ENCODE assay signal across 1 cellular context in the genomic region with DNA sequence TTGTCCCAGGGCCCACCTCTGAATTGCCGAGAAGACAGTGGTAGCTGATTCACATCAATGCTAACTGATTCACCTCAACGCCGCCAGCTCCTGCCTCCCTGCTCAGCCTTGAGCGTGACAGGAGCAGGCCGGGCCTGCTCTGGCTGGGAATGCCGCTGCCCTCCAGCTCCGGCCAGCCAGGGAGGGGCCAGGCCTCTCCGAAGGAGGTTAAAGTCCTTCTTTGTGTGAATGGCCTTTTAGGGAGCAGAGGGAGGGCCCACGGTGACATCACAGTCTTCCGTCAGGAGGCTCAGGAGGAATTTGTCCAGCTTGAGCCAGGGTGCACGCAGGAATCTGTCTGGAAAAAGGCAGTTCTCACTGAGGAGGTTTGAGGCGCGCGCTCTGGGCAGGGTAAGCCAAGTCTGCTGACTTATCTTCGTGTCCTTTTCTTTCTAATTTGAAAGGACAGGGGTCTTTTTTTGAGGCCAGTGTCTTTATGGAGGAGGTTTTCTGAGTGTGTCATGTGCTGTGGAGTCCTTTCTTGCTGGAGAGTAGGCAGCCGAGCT.
A peak's percentile ranks its signal among the peaks of the same experiment; 100 is the strongest.
TF ChIP-seq lines count a peak whose summit lies in the region.

No MANE protein-coding gene starts in this region.

TF ChIP-seq in HepG2, 621 proteins besides CTCF, POLR2A, EP300 and RAD21 (continued from another document and continues in another):
- TF ChIP-seq ZNF337 (CRISPR knock-in tag; IDR thresholded peaks at IDR 0.05; ENCODE audit: borderline replicate concordance, low read depth) (no peak), FOXP1 (IDR thresholded peaks at IDR 0.05) (no peak), FOXP1 (CRISPR knock-in tag; IDR thresholded peaks at IDR 0.05) (no peak), NKX3-1 (CRISPR knock-in tag; IDR thresholded peaks at IDR 0.05) (no peak), ZNF24 (IDR thresholded peaks at IDR 0.05) (no peak), NFIC (IDR thresholded peaks at IDR 0.05; ENCODE audit: low read length) (no peak), ARNTL (CRISPR knock-in tag; IDR thresholded peaks at IDR 0.05) (no peak), ZNF672 (CRISPR knock-in tag; IDR thresholded peaks at IDR 0.05) (no peak), PAX8 (CRISPR knock-in tag; IDR thresholded peaks at IDR 0.05; ENCODE audit: borderline replicate concordance) (no peak), PRPF4 (IDR thresholded peaks at IDR 0.05; ENCODE audit: low read depth, low read length, poor library complexity, severe bottlenecking) (no peak), MIER3 (CRISPR knock-in tag; IDR thresholded peaks at IDR 0.05; ENCODE audit: borderline replicate concordance) (peak; percentile 86; the same call in 1 of the 2 replicates), TSC22D2 (CRISPR knock-in tag; IDR thresholded peaks at IDR 0.05; ENCODE audit: borderline replicate concordance) (no peak), SMYD3 (CRISPR knock-in tag; IDR thresholded peaks at IDR 0.05) (no peak), ZNF557 (CRISPR knock-in tag; IDR thresholded peaks at IDR 0.05) (no peak), FOSL1 (CRISPR knock-in tag; IDR thresholded peaks at IDR 0.05; ENCODE audit: borderline replicate concordance) (no peak), MTA3 (CRISPR knock-in tag; IDR thresholded peaks at IDR 0.05) (no peak), ZNF607 (CRISPR knock-in tag; IDR thresholded peaks at IDR 0.05; ENCODE audit: borderline replicate concordance) (no peak), ATF7-NPFF (CRISPR knock-in tag; IDR thresholded peaks at IDR 0.05; ENCODE audit: low read depth) (no peak), RBM39 (IDR thresholded peaks at IDR 0.05; ENCODE audit: low read depth, low read length, poor library complexity, severe bottlenecking) (no peak), RFXAP (CRISPR knock-in tag; IDR thresholded peaks at IDR 0.05; ENCODE audit: borderline replicate concordance) (0 out of 2 replicates have a peak, but pooled peaks have one; percentile 40), TCF12 (IDR thresholded peaks at IDR 0.05) (no peak), TCF12 (CRISPR knock-in tag; IDR thresholded peaks at IDR 0.05) (no peak), PAF1 (CRISPR knock-in tag; IDR thresholded peaks at IDR 0.05) (no peak), CREM (IDR thresholded peaks at IDR 0.05) (peak; percentile 62), CREM (CRISPR knock-in tag; IDR thresholded peaks at IDR 0.05) (no peak), ZNF703 (CRISPR knock-in tag; IDR thresholded peaks at IDR 0.05; ENCODE audit: borderline replicate concordance) (no peak), TEAD2 (CRISPR knock-in tag; IDR thresholded peaks at IDR 0.05) (no peak), ZBTB20 (CRISPR knock-in tag; IDR thresholded peaks at IDR 0.05; ENCODE audit: borderline replicate concordance, low read depth) (peak; percentile 84; the same call in 1 of the 2 replicates), ZNF850 (CRISPR knock-in tag; conservative IDR thresholded peaks at IDR 0.05) (no peak), ASH2L (IDR thresholded peaks at IDR 0.05; ENCODE audit: insufficient read length, low read depth, low read length) (peak; percentile 57), SP1 (IDR thresholded peaks at IDR 0.05) (no peak), SP1 (CRISPR knock-in tag; IDR thresholded peaks at IDR 0.05) (peak; percentile 59; the same call in 1 of the 2 replicates), SRSF1 (optimal IDR thresholded peaks at IDR 0.05; ENCODE audit: low read depth, low read length) (no peak), TEAD3 (CRISPR knock-in tag; optimal IDR thresholded peaks at IDR 0.05; ENCODE audit: borderline replicate concordance) (peak; percentile 91), KLF11 (CRISPR knock-in tag; IDR thresholded peaks at IDR 0.05) (no peak), PPARG (CRISPR knock-in tag; conservative IDR thresholded peaks at IDR 0.05) (peak; percentile 54; the same call in 1 of the 2 replicates), ZNF224 (CRISPR knock-in tag; IDR thresholded peaks at IDR 0.05) (no peak), EEA1 (CRISPR knock-in tag; IDR thresholded peaks at IDR 0.05; ENCODE audit: borderline replicate concordance) (no peak), RAD51 (IDR thresholded peaks at IDR 0.05; ENCODE audit: borderline replicate concordance) (no peak), HNF4A (CRISPR knock-in tag; IDR thresholded peaks at IDR 0.05) (peak; percentile 94), GZF1 (CRISPR knock-in tag; IDR thresholded peaks at IDR 0.05) (no peak), NCOA1 (CRISPR knock-in tag; IDR thresholded peaks at IDR 0.05) (no peak), DMAP1 (CRISPR knock-in tag; IDR thresholded peaks at IDR 0.05) (no peak), ZNF724P (CRISPR knock-in tag; IDR thresholded peaks at IDR 0.05; ENCODE audit: borderline replicate concordance) (no peak)
- TF ChIP-seq, protein P1, sequence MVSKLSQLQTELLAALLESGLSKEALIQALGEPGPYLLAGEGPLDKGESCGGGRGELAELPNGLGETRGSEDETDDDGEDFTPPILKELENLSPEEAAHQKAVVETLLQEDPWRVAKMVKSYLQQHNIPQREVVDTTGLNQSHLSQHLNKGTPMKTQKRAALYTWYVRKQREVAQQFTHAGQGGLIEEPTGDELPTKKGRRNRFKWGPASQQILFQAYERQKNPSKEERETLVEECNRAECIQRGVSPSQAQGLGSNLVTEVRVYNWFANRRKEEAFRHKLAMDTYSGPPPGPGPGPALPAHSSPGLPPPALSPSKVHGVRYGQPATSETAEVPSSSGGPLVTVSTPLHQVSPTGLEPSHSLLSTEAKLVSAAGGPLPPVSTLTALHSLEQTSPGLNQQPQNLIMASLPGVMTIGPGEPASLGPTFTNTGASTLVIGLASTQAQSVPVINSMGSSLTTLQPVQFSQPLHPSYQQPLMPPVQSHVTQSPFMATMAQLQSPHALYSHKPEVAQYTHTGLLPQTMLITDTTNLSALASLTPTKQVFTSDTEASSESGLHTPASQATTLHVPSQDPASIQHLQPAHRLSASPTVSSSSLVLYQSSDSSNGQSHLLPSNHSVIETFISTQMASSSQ (IDR thresholded peaks at IDR 0.05; ENCODE audit: low read depth): no peak
- TF ChIP-seq, protein P1 (CRISPR knock-in tag; IDR thresholded peaks at IDR 0.05; ENCODE audit: borderline replicate concordance): peak; percentile 16; the same call in 1 of the 2 replicates
- TF ChIP-seq, protein P2, sequence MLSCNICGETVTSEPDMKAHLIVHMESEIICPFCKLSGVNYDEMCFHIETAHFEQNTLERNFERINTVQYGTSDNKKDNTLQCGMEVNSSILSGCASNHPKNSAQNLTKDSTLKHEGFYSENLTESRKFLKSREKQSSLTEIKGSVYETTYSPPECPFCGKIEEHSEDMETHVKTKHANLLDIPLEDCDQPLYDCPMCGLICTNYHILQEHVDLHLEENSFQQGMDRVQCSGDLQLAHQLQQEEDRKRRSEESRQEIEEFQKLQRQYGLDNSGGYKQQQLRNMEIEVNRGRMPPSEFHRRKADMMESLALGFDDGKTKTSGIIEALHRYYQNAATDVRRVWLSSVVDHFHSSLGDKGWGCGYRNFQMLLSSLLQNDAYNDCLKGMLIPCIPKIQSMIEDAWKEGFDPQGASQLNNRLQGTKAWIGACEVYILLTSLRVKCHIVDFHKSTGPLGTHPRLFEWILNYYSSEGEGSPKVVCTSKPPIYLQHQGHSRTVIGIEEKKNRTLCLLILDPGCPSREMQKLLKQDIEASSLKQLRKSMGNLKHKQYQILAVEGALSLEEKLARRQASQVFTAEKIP (CRISPR knock-in tag; IDR thresholded peaks at IDR 0.05; ENCODE audit: borderline replicate concordance): no peak
- TF ChIP-seq, protein P3, sequence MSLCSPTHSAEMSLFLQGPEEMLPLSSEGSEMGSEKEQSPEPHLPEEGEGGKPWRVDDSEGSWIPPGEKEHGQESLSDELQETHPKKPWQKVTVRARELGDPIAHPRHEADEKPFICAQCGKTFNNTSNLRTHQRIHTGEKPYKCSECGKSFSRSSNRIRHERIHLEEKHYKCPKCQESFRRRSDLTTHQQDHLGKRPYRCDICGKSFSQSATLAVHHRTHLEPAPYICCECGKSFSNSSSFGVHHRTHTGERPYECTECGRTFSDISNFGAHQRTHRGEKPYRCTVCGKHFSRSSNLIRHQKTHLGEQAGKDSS (CRISPR knock-in tag; IDR thresholded peaks at IDR 0.05; ENCODE audit: borderline replicate concordance, low read depth): peak; percentile 45; the same call in 1 of the 2 replicates
- TF ChIP-seq, protein P4, sequence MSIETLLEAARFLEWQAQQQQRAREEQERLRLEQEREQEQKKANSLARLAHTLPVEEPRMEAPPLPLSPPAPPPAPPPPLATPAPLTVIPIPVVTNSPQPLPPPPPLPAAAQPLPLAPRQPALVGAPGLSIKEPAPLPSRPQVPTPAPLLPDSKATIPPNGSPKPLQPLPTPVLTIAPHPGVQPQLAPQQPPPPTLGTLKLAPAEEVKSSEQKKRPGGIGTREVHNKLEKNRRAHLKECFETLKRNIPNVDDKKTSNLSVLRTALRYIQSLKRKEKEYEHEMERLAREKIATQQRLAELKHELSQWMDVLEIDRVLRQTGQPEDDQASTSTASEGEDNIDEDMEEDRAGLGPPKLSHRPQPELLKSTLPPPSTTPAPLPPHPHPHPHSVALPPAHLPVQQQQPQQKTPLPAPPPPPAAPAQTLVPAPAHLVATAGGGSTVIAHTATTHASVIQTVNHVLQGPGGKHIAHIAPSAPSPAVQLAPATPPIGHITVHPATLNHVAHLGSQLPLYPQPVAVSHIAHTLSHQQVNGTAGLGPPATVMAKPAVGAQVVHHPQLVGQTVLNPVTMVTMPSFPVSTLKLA (IDR thresholded peaks at IDR 0.05): no peak
- TF ChIP-seq, protein P5, sequence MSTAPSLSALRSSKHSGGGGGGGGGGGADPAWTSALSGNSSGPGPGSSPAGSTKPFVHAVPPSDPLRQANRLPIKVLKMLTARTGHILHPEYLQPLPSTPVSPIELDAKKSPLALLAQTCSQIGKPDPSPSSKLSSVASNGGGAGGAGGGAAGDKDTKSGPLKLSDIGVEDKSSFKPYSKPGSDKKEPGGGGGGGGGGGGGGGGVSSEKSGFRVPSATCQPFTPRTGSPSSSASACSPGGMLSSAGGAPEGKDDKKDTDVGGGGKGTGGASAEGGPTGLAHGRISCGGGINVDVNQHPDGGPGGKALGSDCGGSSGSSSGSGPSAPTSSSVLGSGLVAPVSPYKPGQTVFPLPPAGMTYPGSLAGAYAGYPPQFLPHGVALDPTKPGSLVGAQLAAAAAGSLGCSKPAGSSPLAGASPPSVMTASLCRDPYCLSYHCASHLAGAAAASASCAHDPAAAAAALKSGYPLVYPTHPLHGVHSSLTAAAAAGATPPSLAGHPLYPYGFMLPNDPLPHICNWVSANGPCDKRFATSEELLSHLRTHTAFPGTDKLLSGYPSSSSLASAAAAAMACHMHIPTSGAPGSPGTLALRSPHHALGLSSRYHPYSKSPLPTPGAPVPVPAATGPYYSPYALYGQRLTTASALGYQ (CRISPR knock-in tag; IDR thresholded peaks at IDR 0.05): peak; percentile 46; the same call in 1 of the 2 replicates
- TF ChIP-seq, protein P6, sequence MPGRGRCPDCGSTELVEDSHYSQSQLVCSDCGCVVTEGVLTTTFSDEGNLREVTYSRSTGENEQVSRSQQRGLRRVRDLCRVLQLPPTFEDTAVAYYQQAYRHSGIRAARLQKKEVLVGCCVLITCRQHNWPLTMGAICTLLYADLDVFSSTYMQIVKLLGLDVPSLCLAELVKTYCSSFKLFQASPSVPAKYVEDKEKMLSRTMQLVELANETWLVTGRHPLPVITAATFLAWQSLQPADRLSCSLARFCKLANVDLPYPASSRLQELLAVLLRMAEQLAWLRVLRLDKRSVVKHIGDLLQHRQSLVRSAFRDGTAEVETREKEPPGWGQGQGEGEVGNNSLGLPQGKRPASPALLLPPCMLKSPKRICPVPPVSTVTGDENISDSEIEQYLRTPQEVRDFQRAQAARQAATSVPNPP (CRISPR knock-in tag; IDR thresholded peaks at IDR 0.05): no peak
- TF ChIP-seq, protein P7, sequence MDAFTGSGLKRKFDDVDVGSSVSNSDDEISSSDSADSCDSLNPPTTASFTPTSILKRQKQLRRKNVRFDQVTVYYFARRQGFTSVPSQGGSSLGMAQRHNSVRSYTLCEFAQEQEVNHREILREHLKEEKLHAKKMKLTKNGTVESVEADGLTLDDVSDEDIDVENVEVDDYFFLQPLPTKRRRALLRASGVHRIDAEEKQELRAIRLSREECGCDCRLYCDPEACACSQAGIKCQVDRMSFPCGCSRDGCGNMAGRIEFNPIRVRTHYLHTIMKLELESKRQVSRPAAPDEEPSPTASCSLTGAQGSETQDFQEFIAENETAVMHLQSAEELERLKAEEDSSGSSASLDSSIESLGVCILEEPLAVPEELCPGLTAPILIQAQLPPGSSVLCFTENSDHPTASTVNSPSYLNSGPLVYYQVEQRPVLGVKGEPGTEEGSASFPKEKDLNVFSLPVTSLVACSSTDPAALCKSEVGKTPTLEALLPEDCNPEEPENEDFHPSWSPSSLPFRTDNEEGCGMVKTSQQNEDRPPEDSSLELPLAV (CRISPR knock-in tag; conservative IDR thresholded peaks at IDR 0.05; ENCODE audit: low read depth): no peak
- TF ChIP-seq, protein P8, sequence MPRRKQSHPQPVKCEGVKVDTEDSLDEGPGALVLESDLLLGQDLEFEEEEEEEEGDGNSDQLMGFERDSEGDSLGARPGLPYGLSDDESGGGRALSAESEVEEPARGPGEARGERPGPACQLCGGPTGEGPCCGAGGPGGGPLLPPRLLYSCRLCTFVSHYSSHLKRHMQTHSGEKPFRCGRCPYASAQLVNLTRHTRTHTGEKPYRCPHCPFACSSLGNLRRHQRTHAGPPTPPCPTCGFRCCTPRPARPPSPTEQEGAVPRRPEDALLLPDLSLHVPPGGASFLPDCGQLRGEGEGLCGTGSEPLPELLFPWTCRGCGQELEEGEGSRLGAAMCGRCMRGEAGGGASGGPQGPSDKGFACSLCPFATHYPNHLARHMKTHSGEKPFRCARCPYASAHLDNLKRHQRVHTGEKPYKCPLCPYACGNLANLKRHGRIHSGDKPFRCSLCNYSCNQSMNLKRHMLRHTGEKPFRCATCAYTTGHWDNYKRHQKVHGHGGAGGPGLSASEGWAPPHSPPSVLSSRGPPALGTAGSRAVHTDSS (CRISPR knock-in tag; conservative IDR thresholded peaks at IDR 0.05): no peak
- TF ChIP-seq, protein P9, sequence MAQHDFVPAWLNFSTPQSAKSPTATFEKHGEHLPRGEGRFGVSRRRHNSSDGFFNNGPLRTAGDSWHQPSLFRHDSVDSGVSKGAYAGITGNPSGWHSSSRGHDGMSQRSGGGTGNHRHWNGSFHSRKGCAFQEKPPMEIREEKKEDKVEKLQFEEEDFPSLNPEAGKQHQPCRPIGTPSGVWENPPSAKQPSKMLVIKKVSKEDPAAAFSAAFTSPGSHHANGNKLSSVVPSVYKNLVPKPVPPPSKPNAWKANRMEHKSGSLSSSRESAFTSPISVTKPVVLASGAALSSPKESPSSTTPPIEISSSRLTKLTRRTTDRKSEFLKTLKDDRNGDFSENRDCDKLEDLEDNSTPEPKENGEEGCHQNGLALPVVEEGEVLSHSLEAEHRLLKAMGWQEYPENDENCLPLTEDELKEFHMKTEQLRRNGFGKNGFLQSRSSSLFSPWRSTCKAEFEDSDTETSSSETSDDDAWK (CRISPR knock-in tag; IDR thresholded peaks at IDR 0.05): no peak
